8 cellular contexts compared by ENCODE assay signal in the genomic region with DNA sequence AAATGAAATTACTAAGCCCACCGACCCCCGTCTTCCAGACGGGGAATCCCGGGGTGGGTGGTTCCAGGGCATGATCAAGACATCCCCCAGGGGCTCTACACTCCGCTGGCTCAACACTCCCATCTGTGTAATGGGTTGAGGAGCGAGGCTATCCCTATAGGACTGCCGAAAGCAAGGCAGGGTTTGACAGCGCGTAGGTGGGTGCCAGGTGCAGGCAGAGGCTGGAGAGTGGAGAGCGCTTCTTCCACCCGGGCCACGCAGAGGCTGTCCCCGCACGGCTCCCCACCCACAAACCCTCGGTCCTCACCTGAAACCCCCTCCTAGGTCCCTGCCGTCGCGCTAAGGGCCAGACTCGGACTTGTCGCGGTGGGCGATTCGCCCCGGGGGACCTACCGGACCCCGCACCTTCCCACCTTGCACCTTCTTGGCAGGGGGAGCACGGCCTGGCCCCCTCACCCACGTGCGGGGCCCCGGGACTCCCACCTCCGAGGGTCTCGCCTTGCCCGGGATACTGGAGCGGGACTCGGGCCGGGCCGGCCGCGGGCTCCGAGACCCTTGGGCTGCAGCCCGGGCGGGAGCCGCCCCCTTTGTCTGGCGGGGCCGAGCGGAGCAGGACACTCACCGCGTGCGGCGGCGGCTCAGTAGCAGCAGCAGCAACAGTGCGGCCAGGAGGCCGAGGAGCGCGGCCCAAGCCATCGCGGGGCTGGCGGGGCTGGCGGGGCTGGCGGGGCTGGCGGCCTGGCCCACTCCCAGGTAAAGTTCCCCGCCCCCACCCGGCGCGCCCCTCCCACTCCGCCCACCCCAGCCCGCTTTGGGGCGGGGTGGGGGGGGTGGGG. TPM values are rescaled to one million over a fixed set of nuclear protein-coding genes. Genes with fewer than 3 reads are reported as not detected.
A peak's percentile ranks its signal among the peaks of the same experiment; 100 is the strongest.
DNase-seq lines count a peak whose midpoint lies in the region; ATAC-seq and TF ChIP-seq lines count a peak whose summit lies in the region.

Gene PTGIS (minus strand): TSS at position 717 of the 836 bp plus-strand sequence. CDS start 21 bp downstream, at position 696.

- no peak within 1 kb of the TSS for H3K27ac Mint-ChIP-seq in CD14-positive monocyte

- H3K79me2 ChIP-seq in trophoblast cell (ENCODE audit: control insufficient read depth, insufficient read depth, low read length, poor library complexity) = peaks cover 7% of the 10 kb centered on the region

- peak within 1 kb of the TSS; percentile 93 for H3K14ac ChIP-seq in trophoblast cell (ENCODE audit: low read length)

- peaks cover 0 to 37% (median 7%) of the 10 kb centered on the region in 12 donors for H3K4me1 ChIP-seq in heart left ventricle
- H3K4me1 ChIP-seq in trophoblast cell (ENCODE audit: control insufficient read depth in 1 of 2, insufficient read depth in 2 of 2, low read length in 2 of 2) = peaks cover 13 to 16% of the 10 kb centered on the region in 2 experiments

- H3K9me3 Mint-ChIP-seq in CD14-positive monocyte = peaks cover 2 to 15% (median 6%) of the 10 kb centered on the region in 7 donors

- intact Hi-C loops in CD14-positive monocyte (cut with micrococcal nuclease) (no loop called here), heart left ventricle (cut with DNase I) (no loop called here)

- TF ChIP-seq CTCF in CD14-positive monocyte (IDR thresholded peaks at IDR 0.05) (no peak), VCaP (conservative IDR thresholded peaks at IDR 0.05) (no peak), heart left ventricle (IDR thresholded peaks at IDR 0.05) (no peak)

- peaks cover 62 to 81% (median 69%) of the 10 kb centered on the region in 3 donors for H3K27me3 Mint-ChIP-seq in CD14-positive monocyte (ENCODE audit: low read depth in 3 of 3)

- peak within 1 kb of the TSS in 1 of 2 donors; percentile 76 for H3K4me3 Mint-ChIP-seq in CD14-positive monocyte

- H3K4me3 ChIP-seq in heart left ventricle (peak within 1 kb of the TSS; percentile 28 to 85 (median 62)), trophoblast cell (ENCODE audit: low read depth, low read length) (peak within 1 kb of the TSS; percentile 81)

- peak within 1 kb of the TSS; percentile 87 for H2AFZ ChIP-seq in trophoblast cell (ENCODE audit: insufficient read depth, low read length, poor library complexity)

- WGBS in heart left ventricle, 4 donors = 8 to 14% (median 10%) methylated on average over 29 to 68 of the region's 68 CpGs
- WGBS in trophoblast cell (ENCODE audit: extremely low coverage, insufficient coverage, insufficient read length) = no CpG with 5 or more reads among the region's 68 CpGs

- H3K36me3 Mint-ChIP-seq in CD14-positive monocyte = no peaks in the 10 kb centered on the region

- peak in 3 of 4 donors; percentile 29 to 63 (median 56) for ATAC-seq in heart left ventricle
- ATAC-seq in GM18873 (IDR thresholded peaks at IDR 0.05; ENCODE audit: low FRiP score, unreplicated experiment) = no peak
- ATAC-seq in HG02884 (IDR thresholded peaks at IDR 0.05; ENCODE audit: unreplicated experiment) = no peak
- no peak for ATAC-seq in HG02840 (IDR thresholded peaks at IDR 0.05; ENCODE audit: low FRiP score, unreplicated experiment)

- H3K27ac ChIP-seq in VCaP (peak within 1 kb of the TSS; percentile 38; the same call in 1 of the 2 replicates), heart left ventricle (peak within 1 kb of the TSS; percentile 49 to 94 (median 82)), trophoblast cell (ENCODE audit: low read depth, low read length) (peak within 1 kb of the TSS; percentile 32)

- H3K9ac ChIP-seq in trophoblast cell (ENCODE audit: low read length) = peak within 1 kb of the TSS; percentile 70

- no peak for TF ChIP-seq POLR2A in heart left ventricle (IDR thresholded peaks at IDR 0.05)

- H2BK120ac ChIP-seq in trophoblast cell (ENCODE audit: insufficient read depth, low read length, poor library complexity) = peak within 1 kb of the TSS; percentile 23

- peak within 1 kb of the TSS; percentile 91 for H3K18ac ChIP-seq in trophoblast cell (ENCODE audit: low read length)

- peak; percentile 19 for DNase-seq in CD14-positive monocyte (ENCODE audit: low spot score)
- peak in 2 of 5 donors; percentile 51 to 73 for DNase-seq in heart left ventricle
- peak in 1 of 2 donors; percentile 20 for DNase-seq in trophoblast cell
- DNase-seq in DMS79 (lab: John Stamatoyannopoulos, UW) = no peak

- peak within 1 kb of the TSS; percentile 88 for H2AK5ac ChIP-seq in trophoblast cell (ENCODE audit: low read length)

- peaks cover 1% of the 10 kb centered on the region for H3K4me1 Mint-ChIP-seq in CD14-positive monocyte

- H3K79me1 ChIP-seq in trophoblast cell (ENCODE audit: low read length) = peaks cover 11% of the 10 kb centered on the region

- H3K27me3 ChIP-seq in heart left ventricle = peaks cover 0 to 36% (median 8%) of the 10 kb centered on the region in 9 donors
- H3K27me3 ChIP-seq in trophoblast cell (ENCODE audit: insufficient read depth, low read length) = no peaks in the 10 kb centered on the region

- H4K8ac ChIP-seq in trophoblast cell (ENCODE audit: low read depth, low read length) = peak within 1 kb of the TSS; percentile 76

- peak within 1 kb of the TSS; percentile 18 for H2BK5ac ChIP-seq in trophoblast cell (ENCODE audit: low read depth, low read length, poor library complexity)

- H3K9me3 ChIP-seq in heart left ventricle (no peaks in the 10 kb centered on the region), trophoblast cell (ENCODE audit: insufficient read depth, low read depth, low read length) (peaks cover 5% of the 10 kb centered on the region)

- H3K4ac ChIP-seq in trophoblast cell (ENCODE audit: low read depth, low read length) = peak within 1 kb of the TSS; percentile 53

- H4K12ac ChIP-seq in trophoblast cell (ENCODE audit: low read depth, low read length) = peak within 1 kb of the TSS; percentile 85

- H3K36me3 ChIP-seq in heart left ventricle (no peaks in the 10 kb centered on the region), trophoblast cell (ENCODE audit: control insufficient read depth in 1 of 2, insufficient read depth in 2 of 2, low read length in 2 of 2) (no peaks in the 10 kb centered on the region)

- H3K23ac ChIP-seq in trophoblast cell (ENCODE audit: low read length) = peak within 1 kb of the TSS; percentile 50

- peak within 1 kb of the TSS; percentile 77 for H4K91ac ChIP-seq in trophoblast cell (ENCODE audit: low read depth, low read length)

- H3K4me2 ChIP-seq in trophoblast cell (ENCODE audit: low read length) = peak within 1 kb of the TSS; percentile 82

- peak within 1 kb of the TSS; percentile 58 for H2BK12ac ChIP-seq in trophoblast cell (ENCODE audit: low read length)

RNA-seq across cellular contexts. Expression of gene PTGIS, which starts in this region (rescaled TPM):
- not detected for polyA plus RNA-seq in CD14-positive monocyte
- total RNA-seq in heart left ventricle = 10 to 100 TPM; 11.9 to 95.2 (median 22.0) TPM
- 1 to 10 TPM; 5.3 to 7.3 TPM for polyA plus RNA-seq in heart left ventricle
- 11.2 and 11.8 TPM in 2 replicates for polyA plus RNA-seq in trophoblast cell (2013)

Comparison
In these comparisons a context has a peak if more than half of its experiments do, and no peak if none do; other contexts are left out.
1. RNA of gene PTGIS (polyA plus RNA-seq): 5.3 to 7.3 TPM in heart left ventricle; not detected in CD14-positive monocyte; every median in the first group is over 4 times any median in the second.
2. Peak in DNase-seq in CD14-positive monocyte; RNA of the gene not detected or under 1 TPM.
3. ATAC-seq: peak in heart left ventricle (3 of 4); none in GM18873 (single experiment), HG02884 (single experiment) and HG02840 (single experiment).
4. Peak in every context shown above with its lines, with median percentiles within 50 percentile points of each other: H3K27ac ChIP-seq.